ENCODE assay signal across 14 cellular contexts in genomic region chr1:111221276-111221632, GRCh38. TPM values are rescaled to one million over a fixed set of nuclear protein-coding genes. Genes with fewer than 3 reads are reported as not detected.
DNase-seq lines count a peak whose midpoint lies in the region; ATAC-seq and TF ChIP-seq lines count a peak whose summit lies in the region.
"Had no signal": no experiment of that assay in that cellular context is flagged by ENCODE, and none has a peak within 500 bp of the region (broad histone marks: within the 10 kb centered on the region; RNA-seq: fewer than 3 reads in every experiment).

No MANE protein-coding gene starts in this region.

- intact Hi-C loops in activated CD4-positive, alpha-beta T cell treated with anti-CD3 and anti-CD28 coated beads for 36 hours (cut with DNase I, micrococcal nuclease) = loop anchor here (5.0 kb wide), 5 partner anchors 126 to 589 kb away; partner anchors contain the start of genes ATP5PB (in 1 of the 2), LRIF1 (in 1 of the 2) and WDR77 (in 1 of the 2)

- H3K79me2 ChIP-seq in MM.1S (ENCODE audit: low read length) (no peaks in the 10 kb centered on the region), neural progenitor cell (ENCODE audit: low read depth) (no peaks in the 10 kb centered on the region), smooth muscle cell (ENCODE audit: low read depth) (no peaks in the 10 kb centered on the region)

- 72% methylated on average over 2 of the region's 2 CpGs for WGBS in smooth muscle cell (ENCODE audit: low lambda C conversion rate)

- H3K4me3 ChIP-seq in MM.1S (ENCODE audit: low read length) (no peak overlapping the region; the same call in 1 of the 2 replicates), neural progenitor cell (no peak overlapping the region), smooth muscle cell (no peak overlapping the region)
- H3K4me3 ChIP-seq: uterus had no signal

- H3K9me2 ChIP-seq in MM.1S (replicated peaks; ENCODE audit: insufficient read depth, low read length) = no peaks in the 10 kb centered on the region

- H3F3A ChIP-seq in MM.1S (ENCODE audit: insufficient read depth, low read length) = peaks cover 28% of the 10 kb centered on the region
- H3F3A ChIP-seq in neural progenitor cell (ENCODE audit: low read depth) = peaks cover 27% of the 10 kb centered on the region
- H3F3A ChIP-seq in smooth muscle cell (ENCODE audit: low read depth) = peaks cover 6% of the 10 kb centered on the region

- TF ChIP-seq CTCF in MM.1S (IDR thresholded peaks at IDR 0.05; ENCODE audit: low read length) (no peak), neural progenitor cell (IDR thresholded peaks at IDR 0.05) (no peak), GM10248 (IDR thresholded peaks at IDR 0.05; ENCODE audit: control extremely low read depth, extremely low read depth, low read depth, missing control alignments) (no peak), glutamatergic neuron (IDR thresholded peaks at IDR 0.05; ENCODE audit: partially characterized antibody, unreplicated experiment) (no peak), smooth muscle cell (IDR thresholded peaks at IDR 0.05; ENCODE audit: borderline replicate concordance, insufficient read depth, poor library complexity, severe bottlenecking) (no peak)

- H3K9me3 Mint-ChIP-seq in activated CD4-positive, alpha-beta T cell treated with anti-CD3 and anti-CD28 coated beads for 36 hours (ENCODE audit: low read depth) = peaks cover 5% of the 10 kb centered on the region
- H3K9me3 Mint-ChIP-seq in activated T-cell treated with anti-CD3 and anti-CD28 coated beads, Interleukin-2, amount 50 U/mL, for 72 hours = peaks cover 0 to 7% of the 10 kb centered on the region in 2 donors
- H3K9me3 Mint-ChIP-seq in neural progenitor cell (peaks cover 5% of the 10 kb centered on the region), glutamatergic neuron (ENCODE audit: unreplicated experiment) (no peaks in the 10 kb centered on the region)

- no peak for ATAC-seq in activated CD4-positive, alpha-beta T cell treated with anti-CD3 and anti-CD28 coated beads for 36 hours
- ATAC-seq in activated T-cell treated with anti-CD3 and anti-CD28 coated beads, Interleukin-2, amount 50 U/mL, for 72 hours (replicated peaks in 1 of 2) = no peak
- ATAC-seq: left lobe of liver had no signal

- H3K4me3 Mint-ChIP-seq in activated CD4-positive, alpha-beta T cell treated with anti-CD3 and anti-CD28 coated beads for 36 hours = peak overlapping the region; percentile 62
- H3K4me3 Mint-ChIP-seq in activated T-cell treated with anti-CD3 and anti-CD28 coated beads, Interleukin-2, amount 50 U/mL, for 72 hours = peak overlapping the region; percentile 89 to 95
- H3K4me3 Mint-ChIP-seq in neural progenitor cell (peak overlapping the region; percentile 30), glutamatergic neuron (ENCODE audit: unreplicated experiment) (no peak overlapping the region)

- no peak for DNase-seq in activated CD4-positive, alpha-beta T cell treated with anti-CD3 and anti-CD28 coated beads for 36 hours
- no peak for DNase-seq in activated CD4-positive, alpha-beta T cell treated with anti-CD3 and anti-CD28 coated beads, Interleukin-2, amount 50 U/mL, for 1 hour
- DNase-seq in MM.1S = no peak
- DNase-seq in activated T-cell treated with anti-CD3 and anti-CD28 coated beads, Interleukin-2, amount 50 U/mL, for 72 hours = no peak
- no peak for DNase-seq in neural progenitor cell (ENCODE audit: low spot score)
- DNase-seq in GM10248 (ENCODE audit: extremely low spot score) = no peak
- DNase-seq in glutamatergic neuron = no peak
- DNase-seq in smooth muscle cell (lab: John Stamatoyannopoulos, UW; ENCODE audit: unreplicated experiment) = no peak
- DNase-seq: GOT3; NCI-H1930; stimulated activated CD4-positive, alpha-beta T cell treated with anti-CD3 and anti-CD28 coated beads, Interleukin-12 subunit alpha, Interleukin-12 subunit beta, amount 100 ng/mL, for 4 hours; T1000; uterus had no signal

- H3K27me3 Mint-ChIP-seq in activated CD4-positive, alpha-beta T cell treated with anti-CD3 and anti-CD28 coated beads for 36 hours = no peaks in the 10 kb centered on the region
- no peaks in the 10 kb centered on the region for H3K27me3 Mint-ChIP-seq in activated T-cell treated with anti-CD3 and anti-CD28 coated beads, Interleukin-2, amount 50 U/mL, for 72 hours (ENCODE audit: low read depth)
- H3K27me3 Mint-ChIP-seq in neural progenitor cell (ENCODE audit: insufficient read depth, low read depth) = peaks cover 11% of the 10 kb centered on the region
- peaks cover 3% of the 10 kb centered on the region for H3K27me3 Mint-ChIP-seq in glutamatergic neuron (ENCODE audit: unreplicated experiment)

- POLR2A ChIA-PET in activated CD4-positive, alpha-beta T cell treated with anti-CD3 and anti-CD28 coated beads for 36 hours (lab: Charles Lee) = interaction anchor here (0.7 to 2.0 kb wide), 3 partner anchors 21 to 26 kb away, joined by 3 to 8 read pairs (median 7); partner anchors contain the start of gene DENND2D
- POLR2A ChIA-PET in GM10248 (lab: Yijun Ruan, JAX) = interaction anchor here (0.8 to 1.9 kb wide), 3 partner anchors 17 to 22 kb away, joined by 5 to 7 read pairs (median 6); no protein-coding TSS in a partner anchor

- H3K27ac Mint-ChIP-seq in activated CD4-positive, alpha-beta T cell treated with anti-CD3 and anti-CD28 coated beads for 36 hours = peak overlapping the region; percentile 88
- H3K27ac Mint-ChIP-seq in activated T-cell treated with anti-CD3 and anti-CD28 coated beads, Interleukin-2, amount 50 U/mL, for 72 hours = peak overlapping the region; percentile 81
- H3K27ac Mint-ChIP-seq in neural progenitor cell (peak overlapping the region; percentile 5), glutamatergic neuron (ENCODE audit: unreplicated experiment) (no peak overlapping the region)

- H3K9me3 ChIP-seq in MM.1S (replicated peaks; ENCODE audit: insufficient read depth, low read length) = no peaks in the 10 kb centered on the region
- no peaks in the 10 kb centered on the region for H3K9me3 ChIP-seq in neural progenitor cell (ENCODE audit: low read depth)
- no peaks in the 10 kb centered on the region for H3K9me3 ChIP-seq in smooth muscle cell (replicated peaks; ENCODE audit: low read depth)
- H3K9me3 ChIP-seq: uterus had no signal

- H3K36me3 Mint-ChIP-seq in activated CD4-positive, alpha-beta T cell treated with anti-CD3 and anti-CD28 coated beads for 36 hours (ENCODE audit: low read depth) = peaks cover 5% of the 10 kb centered on the region
- H3K36me3 Mint-ChIP-seq in activated T-cell treated with anti-CD3 and anti-CD28 coated beads, Interleukin-2, amount 50 U/mL, for 72 hours (ENCODE audit: insufficient read depth in 2 of 2) = peaks cover 0 to 8% of the 10 kb centered on the region in 2 donors
- H3K36me3 Mint-ChIP-seq in neural progenitor cell = no peaks in the 10 kb centered on the region
- H3K36me3 Mint-ChIP-seq in glutamatergic neuron (ENCODE audit: unreplicated experiment) = no peaks in the 10 kb centered on the region

- H3K4me1 ChIP-seq in MM.1S (ENCODE audit: low read length) (peaks cover 57% of the 10 kb centered on the region), neural progenitor cell (peaks cover 39% of the 10 kb centered on the region), smooth muscle cell (ENCODE audit: low read depth) (peaks cover 17% of the 10 kb centered on the region)
- H3K4me1 ChIP-seq: uterus had no signal

- CTCF ChIA-PET in activated CD4-positive, alpha-beta T cell treated with anti-CD3 and anti-CD28 coated beads for 36 hours (lab: Charles Lee) = interaction anchor here (0.6 to 9.2 kb wide), 11 partner anchors 13 to 1189 kb away, joined by 3 to 115 read pairs (median 4); partner anchors contain the start of genes C1orf162 and DENND2D
- CTCF ChIA-PET in GM10248 (lab: Yijun Ruan, JAX) = interaction anchor here (0.8 to 11.1 kb wide), 12 partner anchors 10 to 261 kb away, joined by 3 to 158 read pairs (median 4); partner anchors contain the start of gene DENND2D

- H3K4me2 ChIP-seq in MM.1S (ENCODE audit: low read depth, low read length) = peak overlapping the region; percentile 73
- H3K4me2 ChIP-seq in neural progenitor cell = no peak overlapping the region
- H3K4me2 ChIP-seq in smooth muscle cell = no peak overlapping the region

- peaks cover 93% of the 10 kb centered on the region for H3K4me1 Mint-ChIP-seq in activated CD4-positive, alpha-beta T cell treated with anti-CD3 and anti-CD28 coated beads for 36 hours
- peaks cover 98% of the 10 kb centered on the region for H3K4me1 Mint-ChIP-seq in activated T-cell treated with anti-CD3 and anti-CD28 coated beads, Interleukin-2, amount 50 U/mL, for 72 hours (ENCODE audit: low read depth)
- H3K4me1 Mint-ChIP-seq in neural progenitor cell (peaks cover 42% of the 10 kb centered on the region), glutamatergic neuron (ENCODE audit: low read depth, unreplicated experiment) (peaks cover 2% of the 10 kb centered on the region)

- H3K9ac ChIP-seq in MM.1S (ENCODE audit: low read length) = no peak overlapping the region; the same call in 1 of the 2 replicates
- H3K9ac ChIP-seq in neural progenitor cell = no peak overlapping the region
- no peak overlapping the region for H3K9ac ChIP-seq in smooth muscle cell (ENCODE audit: low read depth)

- H4K20me1 ChIP-seq in MM.1S (ENCODE audit: insufficient read depth, low read length) (no peaks in the 10 kb centered on the region), neural progenitor cell (ENCODE audit: low read depth) (no peaks in the 10 kb centered on the region), smooth muscle cell (ENCODE audit: low read depth) (no peaks in the 10 kb centered on the region)

- H3K27me3 ChIP-seq in MM.1S (replicated peaks; ENCODE audit: insufficient read depth, low read length) = no peaks in the 10 kb centered on the region
- H3K27me3 ChIP-seq in neural progenitor cell = no peaks in the 10 kb centered on the region
- H3K27me3 ChIP-seq in smooth muscle cell (ENCODE audit: low read depth) = no peaks in the 10 kb centered on the region
- H3K27me3 ChIP-seq: uterus had no signal

- H3K27ac ChIP-seq in MM.1S (ENCODE audit: low read length) = peak overlapping the region; percentile 66; the same call in 1 of the 2 replicates
- H3K27ac ChIP-seq in neural progenitor cell = no peak overlapping the region
- no peak overlapping the region for H3K27ac ChIP-seq in smooth muscle cell (ENCODE audit: low read depth)
- H3K27ac ChIP-seq: uterus had no signal

- H2AFZ ChIP-seq in MM.1S (ENCODE audit: low read length) (no peak overlapping the region), neural progenitor cell (replicated peaks) (no peak overlapping the region), smooth muscle cell (ENCODE audit: low read depth) (no peak overlapping the region)

- no peaks in the 10 kb centered on the region for H3K36me3 ChIP-seq in MM.1S (replicated peaks; ENCODE audit: insufficient read depth, low read length)
- H3K36me3 ChIP-seq in neural progenitor cell = no peaks in the 10 kb centered on the region
- no peaks in the 10 kb centered on the region for H3K36me3 ChIP-seq in smooth muscle cell (ENCODE audit: low read depth)
- H3K36me3 ChIP-seq: uterus had no signal

RNA-seq across cellular contexts. Expression of gene CHI3L2, which starts 6.3 kb away (rescaled TPM):
- total RNA-seq in activated CD4-positive, alpha-beta T cell treated with anti-CD3 and anti-CD28 coated beads for 36 hours = 10 to 100 TPM; 12.7 TPM
- 10 to 100 TPM in 1 of 2 donors, 1 to 10 TPM in 1; 9.0 to 10.6 TPM for total RNA-seq in activated T-cell treated with anti-CD3 and anti-CD28 coated beads, Interleukin-2, amount 50 U/mL, for 72 hours
- total RNA-seq in neural progenitor cell (ENCODE audit: low replicate concordance) = not detected in 2 replicates
- total RNA-seq in glutamatergic neuron (ENCODE audit: unreplicated experiment) = not detected
- 0.54 and 0.90 TPM in 2 replicates for total RNA-seq in smooth muscle cell
- polyA plus RNA-seq in smooth muscle cell = 2.0 and 2.4 TPM in 2 replicates

RNA-seq across cellular contexts. Expression of gene DENND2D, which starts 20.8 kb away (rescaled TPM):
- total RNA-seq in activated CD4-positive, alpha-beta T cell treated with anti-CD3 and anti-CD28 coated beads for 36 hours = 100 to 1,000 TPM; 174 to 190 TPM
- total RNA-seq in activated T-cell treated with anti-CD3 and anti-CD28 coated beads, Interleukin-2, amount 50 U/mL, for 72 hours = 100 to 1,000 TPM; 134 to 165 TPM
- total RNA-seq in neural progenitor cell (ENCODE audit: low replicate concordance) (not detected in 2 replicates), glutamatergic neuron (ENCODE audit: unreplicated experiment) (not detected), smooth muscle cell (1.1 and 3.7 TPM in 2 replicates)
- 0.75 and 2.0 TPM in 2 replicates for polyA plus RNA-seq in smooth muscle cell

Comparison
In these comparisons a context has a peak if more than half of its experiments do, and no peak if none do; other contexts are left out.
1. RNA of gene DENND2D, which starts 20.8 kb away (total RNA-seq): 174 to 190 TPM in activated CD4-positive, alpha-beta T cell treated with anti-CD3 and anti-CD28 coated beads for 36 hours and 134 to 165 TPM in activated T-cell treated with anti-CD3 and anti-CD28 coated beads, Interleukin-2, amount 50 U/mL, for 72 hours; 1.1 to 3.7 TPM in smooth muscle cell, not detected in neural progenitor cell and not detected in glutamatergic neuron (single experiment); every median in the first group is over 10 times any median in the second.